In genomic region chr15:93894438-93894837, GRCh38 we compare ENCODE assay signal across 24 cellular contexts.
"Had no signal": no experiment of that assay in that cellular context is flagged by ENCODE, and none has a peak within 500 bp of the region (broad histone marks: within the 10 kb centered on the region; RNA-seq: fewer than 3 reads in every experiment).

No MANE protein-coding gene starts in this region.

- H3K4me3 ChIP-seq: adrenal gland, Peyer's patch, SJCRH30 had no signal

- H3K4me1 ChIP-seq: adrenal gland, Peyer's patch, SJCRH30 had no signal

- ATAC-seq: activated CD4-positive, alpha-beta T cell treated with anti-CD3 and anti-CD28 coated beads for 36 hours; activated CD8-positive, alpha-beta T cell treated with anti-CD3 and anti-CD28 coated beads for 36 hours; activated T-cell treated with anti-CD3 and anti-CD28 coated beads, Interleukin-2, amount 50 U/mL, for 72 hours had no signal

- H3K27me3 ChIP-seq: adrenal gland, Peyer's patch, SJCRH30 had no signal

- H3K9me3 ChIP-seq: Peyer's patch, SJCRH30, SK-N-SH had no signal

- H3K36me3 ChIP-seq: adrenal gland, Peyer's patch, SJCRH30 had no signal

- H3K27ac ChIP-seq: adrenal gland, KMS-11, Peyer's patch, RWPE1, SJCRH30, VCaP had no signal

- DNase-seq: activated CD4-positive, alpha-beta T cell treated with anti-CD3 and anti-CD28 coated beads for 36 hours; activated CD4-positive, alpha-beta T cell treated with anti-CD3 and anti-CD28 coated beads, Interleukin-2, amount 50 U/mL, for 1 hour; activated CD4-positive, CD25-positive, alpha-beta regulatory T cell; activated CD8-positive, alpha-beta memory T cell treated with anti-CD3 and anti-CD28 coated beads, Interleukin-2, amount 50 U/mL, for 4 hours; activated CD8-positive, alpha-beta T cell treated with anti-CD3 and anti-CD28 coated beads for 36 hours; activated gamma-delta T cell treated with Interleukin-2 at 50 U/mL for 16 hours; activated naive CD4-positive, alpha-beta T cell treated with anti-CD3 and anti-CD28 coated beads, Interleukin-2, amount 50 U/mL, for 16 hours; activated naive CD8-positive, alpha-beta T cell treated with anti-CD3 and anti-CD28 coated beads, Interleukin-2, amount 10 ng/mL, durations not matched to agents 7 days and 5 days; activated T-cell treated with anti-CD3 and anti-CD28 coated beads, Interleukin-2, amount 50 U/mL, for 72 hours; adrenal gland; anterior cingulate cortex; cerebellar nuclear complex; NCI-H1092 treated with DMSO at 0.1 percent for 48 hours; NCI-H146; NCI-H187 treated with DMSO at 0.1 percent for 48 hours; NCI-H69; Peyer's patch; Right ventricle myocardium superior; SJCRH30; SK-N-SH; T-helper 1 cell had no signal
